6 cellular contexts compared by ENCODE assay signal in genomic region chr2:52749764-52750163, GRCh38.
"Had no signal": no experiment of that assay in that cellular context is flagged by ENCODE, and none has a peak within 500 bp of the region (broad histone marks: within the 10 kb centered on the region; RNA-seq: fewer than 3 reads in every experiment).

No MANE protein-coding gene starts in this region.

- DNase-seq: IMR-90, KBM-7 had no signal

- H3K4me1 Mint-ChIP-seq: IgD-negative memory B cell had no signal

- H3K4me3 ChIP-seq: K562 had no signal

- H3K27ac ChIP-seq: HL-60 had no signal

- H3K36me3 Mint-ChIP-seq: IgD-negative memory B cell had no signal

- H3K27me3 Mint-ChIP-seq: IgD-negative memory B cell had no signal

- ATAC-seq: K562 had no signal

- H3K4me3 Mint-ChIP-seq: IgD-negative memory B cell had no signal

- H3K27ac Mint-ChIP-seq: IgD-negative memory B cell had no signal

- FAIRE-seq: HTR-8/SVneo, K562 had no signal
